11 cellular contexts compared by ENCODE assay signal in genomic region chr2:112004246-112004645, GRCh38. TPM values are rescaled to one million over a fixed set of nuclear protein-coding genes. Genes with fewer than 3 reads are reported as not detected.
DNase-seq lines count a peak whose midpoint lies in the region; ATAC-seq and TF ChIP-seq lines count a peak whose summit lies in the region.
"Had no signal": no experiment of that assay in that cellular context is flagged by ENCODE, and none has a peak within 500 bp of the region (broad histone marks: within the 10 kb centered on the region; RNA-seq: fewer than 3 reads in every experiment).

No MANE protein-coding gene starts in this region.

- ATAC-seq in GM18511 (IDR thresholded peaks at IDR 0.05; ENCODE audit: unreplicated experiment) (peak; percentile 66), HG03432 (IDR thresholded peaks at IDR 0.05; ENCODE audit: unreplicated experiment) (peak; percentile 58), GM19467 (IDR thresholded peaks at IDR 0.05; ENCODE audit: unreplicated experiment) (no peak)

- no peaks in the 10 kb centered on the region for H3K9me3 Mint-ChIP-seq in HFFc6

- H3K27ac Mint-ChIP-seq in HFFc6: no peak overlapping the region

- no peaks in the 10 kb centered on the region for H3K9me3 ChIP-seq in ascending aorta
- H3K9me3 ChIP-seq in osteoblast (ENCODE audit: low read depth, low read length): no peaks in the 10 kb centered on the region

- intact Hi-C loops in ascending aorta (cut with DNase I): no loop called here

- H2AFZ ChIP-seq in osteoblast (ENCODE audit: low read length): no peak overlapping the region

- H3K4me3 ChIP-seq in ascending aorta (no peak overlapping the region), osteoblast (ENCODE audit: insufficient read depth, low read length) (no peak overlapping the region)

- DNase-seq in ascending aorta (ENCODE audit: low spot score in 2 of 2) (peak; percentile 52 to 78), osteoblast (ENCODE audit: insufficient read length, low spot score, missing footprints) (peak; percentile 18), HCEC 1CT (no peak), HFFc6 (no peak), amniotic stem cell (lab: John Stamatoyannopoulos, UW) (no peak)
- DNase-seq: GOT3, mammary epithelial cell, NCI-H2029 treated with DMSO at 0.1 percent for 48 hours had no signal

- no peaks in the 10 kb centered on the region for H3K36me3 Mint-ChIP-seq in HFFc6 (ENCODE audit: low read depth)

- no peaks in the 10 kb centered on the region for H3K79me2 ChIP-seq in osteoblast (ENCODE audit: insufficient read depth, low read length)

- H4K20me1 ChIP-seq in osteoblast (ENCODE audit: insufficient read depth, low read length): no peaks in the 10 kb centered on the region

- no peak overlapping the region for H3K4me3 Mint-ChIP-seq in HFFc6

- H3K4me1 Mint-ChIP-seq in HFFc6 (ENCODE audit: low read depth): no peaks in the 10 kb centered on the region

- no peak for TF ChIP-seq CTCF in ascending aorta (IDR thresholded peaks at IDR 0.05)
- no peak for TF ChIP-seq CTCF in osteoblast (IDR thresholded peaks at IDR 0.05; ENCODE audit: extremely low read depth, low read depth, low read length)
- TF ChIP-seq CTCF in HFFc6 (IDR thresholded peaks at IDR 0.05): no peak

- no peak overlapping the region for H3K4me2 ChIP-seq in osteoblast (ENCODE audit: insufficient read depth, low read length)

- H3K4me1 ChIP-seq in ascending aorta (no peaks in the 10 kb centered on the region), osteoblast (ENCODE audit: insufficient read depth, low read length) (peaks cover 6% of the 10 kb centered on the region)

- H3K27ac ChIP-seq in ascending aorta (peak overlapping the region in 1 of 2 donors; percentile 2), osteoblast (ENCODE audit: low read depth, low read length) (no peak overlapping the region)

- H3K27me3 ChIP-seq in ascending aorta (no peaks in the 10 kb centered on the region), osteoblast (ENCODE audit: insufficient read depth, low read length) (peaks cover 8% of the 10 kb centered on the region)

- H3K27me3 Mint-ChIP-seq in HFFc6 (ENCODE audit: insufficient read depth): peaks cover 15% of the 10 kb centered on the region

- H3K36me3 ChIP-seq in ascending aorta: peaks cover 25 to 42% of the 10 kb centered on the region in 2 donors
- H3K36me3 ChIP-seq in osteoblast (ENCODE audit: insufficient read depth, low read length): no peaks in the 10 kb centered on the region

RNA-seq across cellular contexts. Expression of gene TMEM87B, which starts 50.8 kb away (rescaled TPM):
- total RNA-seq in ascending aorta (11.7 TPM), osteoblast (33.7 and 38.9 TPM in 2 replicates)
- 10 to 100 TPM; 37.9 to 51.6 (median 39.7) TPM for total RNA-seq in HFFc6 (2021; fragmentation: NEBNext Ultra II Directional; extraction: Animal tissue kit (Norgen Biotek cat#: 25700))

Comparison
In these comparisons a context has a peak if more than half of its experiments do, and no peak if none do; other contexts are left out.
1. DNase-seq: peak in ascending aorta (2 of 2) and osteoblast (single experiment); none in HCEC 1CT (single experiment), HFFc6 (single experiment) and amniotic stem cell (single experiment).